Comparison of ENCODE assay signal across 8 cellular contexts in the genomic region with DNA sequence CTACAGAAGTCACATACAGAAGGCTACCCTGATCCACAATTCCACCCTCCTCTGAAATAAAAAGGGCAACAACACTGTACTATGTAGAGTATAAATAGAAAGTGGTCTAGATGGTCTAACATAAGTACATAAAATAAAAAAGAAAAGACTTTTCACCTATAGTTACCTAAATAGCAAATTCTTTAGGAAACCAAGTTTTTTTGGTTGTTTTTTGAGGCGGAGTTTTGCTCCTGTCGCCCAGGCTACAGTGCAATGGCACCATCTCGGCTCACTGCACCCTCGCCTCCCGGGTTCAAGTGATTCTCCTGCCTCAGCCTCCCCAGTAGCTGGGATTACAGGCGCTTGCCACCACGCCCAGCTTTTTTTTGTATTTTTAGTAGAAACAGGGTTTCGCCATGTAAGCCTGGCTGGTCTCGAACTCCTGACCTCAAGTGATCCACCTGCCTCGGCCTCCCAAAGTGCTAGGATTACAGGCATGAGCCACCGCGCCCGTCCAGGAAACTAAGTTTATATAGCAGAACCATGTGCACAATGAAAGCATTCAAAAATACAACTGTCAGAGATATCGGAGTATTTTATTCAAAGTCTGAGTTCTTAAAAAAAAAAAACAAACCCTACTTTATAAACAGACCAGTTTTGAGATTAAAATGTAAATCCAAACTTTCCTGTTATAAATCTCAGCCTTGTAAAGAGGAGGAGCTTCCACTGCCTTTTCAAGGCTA. TPM values are rescaled to one million over a fixed set of nuclear protein-coding genes. Genes with fewer than 3 reads are reported as not detected.
DNase-seq lines count a peak whose midpoint lies in the region; ATAC-seq and TF ChIP-seq lines count a peak whose summit lies in the region.

No MANE protein-coding gene starts in this region.

- H3K27me3 ChIP-seq in SJSA1 (replicated peaks) (no peaks in the 10 kb centered on the region), fibroblast of lung (ENCODE audit: control insufficient read depth, insufficient read depth, low read length) (no peaks in the 10 kb centered on the region), psoas muscle (ENCODE audit: insufficient read depth in 3 of 3, low read length in 2 of 3) (no peaks in the 10 kb centered on the region)

- H3K4me1 ChIP-seq in ES-I3 (ENCODE audit: insufficient read depth, low read length) (no peaks in the 10 kb centered on the region), SJSA1 (replicated peaks) (peaks cover 27% of the 10 kb centered on the region), fibroblast of lung (ENCODE audit: control insufficient read depth, extremely low read depth, insufficient read depth, low read length) (peaks cover 5% of the 10 kb centered on the region), psoas muscle (peaks cover 25% of the 10 kb centered on the region)

- no peak overlapping the region for H3K27ac ChIP-seq in SJSA1
- peak overlapping the region; percentile 92 for H3K27ac ChIP-seq in fibroblast of lung (ENCODE audit: insufficient read depth, low read length)
- H3K27ac ChIP-seq in psoas muscle: peak overlapping the region; percentile 99

- peaks cover 61% of the 10 kb centered on the region for H3K79me2 ChIP-seq in fibroblast of lung (ENCODE audit: control insufficient read depth, insufficient read depth, low read length)

- intact Hi-C loops in psoas muscle (cut with DNase I): loop anchor here (2.0 kb wide), 1 partner anchor 81 kb away; a partner anchor contains a TSS

- no peaks in the 10 kb centered on the region for H4K20me1 ChIP-seq in fibroblast of lung (ENCODE audit: control insufficient read depth, extremely low read depth, insufficient read depth, low read length)

- H3K9me3 ChIP-seq in ES-I3 (ENCODE audit: control insufficient read depth, insufficient read depth, low read length) (no peaks in the 10 kb centered on the region), SJSA1 (replicated peaks) (no peaks in the 10 kb centered on the region), fibroblast of lung (ENCODE audit: control insufficient read depth, insufficient read depth, low read depth, low read length) (no peaks in the 10 kb centered on the region), psoas muscle (no peaks in the 10 kb centered on the region)

- WGBS in psoas muscle, 3 donors: 45 to 56% (median 50%) methylated on average over 14 of the region's 14 CpGs

- H3K4me3 ChIP-seq in SJSA1 (peak overlapping the region; percentile 51), fibroblast of lung (replicated peaks in 1 of 4; ENCODE audit: control extremely low read depth in 1 of 4, insufficient read depth in 1 of 4, low read depth in 3 of 4, low read length in 4 of 4) (peak overlapping the region; percentile 73 to 99 (median 90)), psoas muscle (peak overlapping the region; percentile 96)

- H3K4me2 ChIP-seq in fibroblast of lung (ENCODE audit: extremely low read depth, insufficient read depth, low read length): peak overlapping the region; percentile 99

- no peak for ATAC-seq in psoas muscle
- no peak for ATAC-seq in GM21367 (IDR thresholded peaks at IDR 0.05; ENCODE audit: unreplicated experiment)
- ATAC-seq in HG03520 (IDR thresholded peaks at IDR 0.05; ENCODE audit: unreplicated experiment): no peak

- TF ChIP-seq CTCF in fibroblast of lung (conservative IDR thresholded peaks at IDR 0.05 in 1 of 2, IDR thresholded peaks at IDR 0.05 in 1 of 2; ENCODE audit: low read depth in 1 of 2, low read length in 2 of 2): no peak
- TF ChIP-seq CTCF in psoas muscle (IDR thresholded peaks at IDR 0.05): no peak

- H2AFZ ChIP-seq in fibroblast of lung (ENCODE audit: low read length): no peak overlapping the region

- no peak for DNase-seq in SJSA1 (ENCODE audit: low read depth in 1 of 2, low spot score in 2 of 2)
- DNase-seq in fibroblast of lung (ENCODE audit: low read depth in 2 of 2): no peak
- DNase-seq in psoas muscle: no peak
- no peak for DNase-seq in NCI-H1694 (lab: John Stamatoyannopoulos, UW)
- DNase-seq in DMS 273 treated with DMSO at 0.1 percent for 48 hours (lab: John Stamatoyannopoulos, UW): no peak

- no peaks in the 10 kb centered on the region for H3K36me3 ChIP-seq in ES-I3 (ENCODE audit: insufficient read depth, low read length)
- peaks cover 16% of the 10 kb centered on the region for H3K36me3 ChIP-seq in SJSA1
- no peaks in the 10 kb centered on the region for H3K36me3 ChIP-seq in fibroblast of lung (ENCODE audit: control insufficient read depth, insufficient read depth, low read length)
- peaks cover 0 to 8% of the 10 kb centered on the region in 2 donors for H3K36me3 ChIP-seq in psoas muscle (ENCODE audit: insufficient read depth in 1 of 2, low read depth in 1 of 2)

- H3K9ac ChIP-seq in ES-I3 (ENCODE audit: low read depth, low read length) (peak overlapping the region; percentile 88; the same call in 1 of the 2 replicates), fibroblast of lung (ENCODE audit: insufficient read depth, low read length) (no peak overlapping the region)

RNA-seq across cellular contexts. Expression of a gene that starts 1.7 kb away (rescaled TPM):
- total RNA-seq in SJSA1 (2014; rRNA removed; shearing (Covaris generic)): 11.7 and 29.4 TPM in 2 replicates
- total RNA-seq in fibroblast of lung (21.1 and 27.2 TPM in 2 replicates), psoas muscle (10 to 100 TPM; 21.7 to 35.5 (median 29.9) TPM)
- polyA plus RNA-seq in fibroblast of lung (23.0 and 30.3 TPM in 2 replicates), psoas muscle (1 to 10 TPM; 7.2 to 8.9 (median 8.8) TPM)
- 18.8 TPM in 2 replicates for polyA plus RNA-seq in fibroblast of lung (2012)
- 81.2 and 115 TPM in 2 replicates for polyA minus RNA-seq in fibroblast of lung (ENCODE audit: low replicate concordance)
